ENCODE assay signal across 28 cellular contexts in genomic region chr6:34553146-34553545, GRCh38. TPM values are rescaled to one million over a fixed set of nuclear protein-coding genes. Genes with fewer than 3 reads are reported as not detected.
DNase-seq lines count a peak whose midpoint lies in the region; ATAC-seq, FAIRE-seq and TF ChIP-seq lines count a peak whose summit lies in the region.
"Had no signal": no experiment of that assay in that cellular context is flagged by ENCODE, and none has a peak within 500 bp of the region (broad histone marks: within the 10 kb centered on the region; RNA-seq: fewer than 3 reads in every experiment).

No MANE protein-coding gene starts in this region.

- POLR2A ChIA-PET in A549 (lab: Yijun Ruan, JAX), result no interaction called here
- POLR2A ChIA-PET in PC-3 (lab: Charles Lee; ENCODE audit: unreplicated experiment), result no interaction called here

- H4K20me1 ChIP-seq in PC-3 (ENCODE audit: low read length), result no peaks in the 10 kb centered on the region

- no peak overlapping the region; the same call in 1 of the 2 replicates for H3K9ac ChIP-seq in PC-3 (ENCODE audit: low read length)
- H3K9ac ChIP-seq in kidney (ENCODE audit: low read length in 2 of 2), result no peak overlapping the region

- no peak for TF ChIP-seq EP300 in A549 (IDR thresholded peaks at IDR 0.05)
- TF ChIP-seq EP300 in ovary (IDR thresholded peaks at IDR 0.05), result no peak

- WGBS in A549 (ENCODE audit: missing lambda C conversion rate), result no CpG with 5 or more reads among the region's 4 CpGs
- 75 to 82% (median 82%) methylated on average over 4 of the region's 4 CpGs for WGBS in ovary, 3 donors

- H3K36me3 ChIP-seq in PC-3 (ENCODE audit: low read depth, low read length) (peaks cover 7% of the 10 kb centered on the region), kidney (ENCODE audit: control insufficient read depth in 1 of 2, insufficient read depth in 2 of 2, low read length in 2 of 2) (no peaks in the 10 kb centered on the region), ovary (no peaks in the 10 kb centered on the region)

- TF ChIP-seq POLR2A in A549 (IDR thresholded peaks at IDR 0.05; ENCODE audit: low read length) (no peak), ovary (IDR thresholded peaks at IDR 0.05) (no peak)

- FAIRE-seq in A549 (lab: Jason Lieb, UNC), result no peak
- FAIRE-seq in kidney (lab: Jason Lieb, UNC), result no peak
- FAIRE-seq: A204.1, GM12891 had no signal

- no peaks in the 10 kb centered on the region for H3K36me3 Mint-ChIP-seq in stimulated activated effector memory CD8-positive, alpha-beta T cell treated with anti-CD3 and anti-CD28 coated beads, Interleukin-12 subunit alpha, Interleukin-12 subunit beta, amount 100 ng/mL, for 72 hours
- H3K36me3 Mint-ChIP-seq: CD8-positive, alpha-beta memory T cell had no signal

- no peak overlapping the region for H3K4me3 Mint-ChIP-seq in stimulated activated effector memory CD8-positive, alpha-beta T cell treated with anti-CD3 and anti-CD28 coated beads, Interleukin-12 subunit alpha, Interleukin-12 subunit beta, amount 100 ng/mL, for 72 hours

- H3K27ac ChIP-seq in A549 (peak overlapping the region; percentile 31 to 93; a peak in 5 of 6 replicates), PC-3 (ENCODE audit: low read length) (peak overlapping the region; percentile 42; the same call in 1 of the 2 replicates), kidney (ENCODE audit: low read depth in 2 of 2, low read length in 2 of 2) (no peak overlapping the region), ovary (no peak overlapping the region)
- H3K27ac ChIP-seq: SK-N-MC had no signal

- H3K79me2 ChIP-seq in PC-3 (ENCODE audit: low read length), result peaks cover 63% of the 10 kb centered on the region

- H3K9me3 ChIP-seq in A549, result peaks cover 4% of the 10 kb centered on the region; the same call in 1 of the 3 replicates
- H3K9me3 ChIP-seq in PC-3 (ENCODE audit: low read length), result no peaks in the 10 kb centered on the region
- H3K9me3 ChIP-seq in kidney (ENCODE audit: control insufficient read depth in 1 of 2, low read length in 2 of 2), result peaks cover 0 to under 1% of the 10 kb centered on the region in 2 donors
- H3K9me3 ChIP-seq in ovary, result no peaks in the 10 kb centered on the region

- intact Hi-C loops in PC-3 (cut with micrococcal nuclease) (no loop called here), kidney (cut with DNase I) (no loop called here), ovary (cut with DNase I) (no loop called here)

- H3K27me3 ChIP-seq in PC-3 (ENCODE audit: low read length), result no peaks in the 10 kb centered on the region
- H3K27me3 ChIP-seq in ovary, result no peaks in the 10 kb centered on the region

- no peaks in the 10 kb centered on the region for H3K4me1 Mint-ChIP-seq in stimulated activated effector memory CD8-positive, alpha-beta T cell treated with anti-CD3 and anti-CD28 coated beads, Interleukin-12 subunit alpha, Interleukin-12 subunit beta, amount 100 ng/mL, for 72 hours

- no peaks in the 10 kb centered on the region for H3F3A ChIP-seq in PC-3 (ENCODE audit: low read length, unreplicated experiment)

- H3K4me2 ChIP-seq in A549 (peak overlapping the region; percentile 85), PC-3 (ENCODE audit: low read length) (peak overlapping the region; percentile 85)

- no peak for ATAC-seq in A549
- no peak for ATAC-seq in PC-3
- ATAC-seq in stimulated activated effector memory CD8-positive, alpha-beta T cell treated with anti-CD3 and anti-CD28 coated beads, Interleukin-12 subunit alpha, Interleukin-12 subunit beta, amount 100 ng/mL, for 72 hours, result no peak
- ATAC-seq: HCT116 had no signal

- no peak for DNase-seq in A549 (ENCODE audit: low read depth in 1 of 2, low spot score in 1 of 2)
- DNase-seq in PC-3, result peak; percentile 51
- peak; percentile 46 for DNase-seq in kidney
- no peak for DNase-seq in stimulated activated effector memory CD8-positive, alpha-beta T cell treated with anti-CD3 and anti-CD28 coated beads, Interleukin-12 subunit alpha, Interleukin-12 subunit beta, amount 100 ng/mL, for 72 hours (ENCODE audit: low spot score in 2 of 2)
- no peak for DNase-seq in ovary
- no peak for DNase-seq in stimulated activated CD4-positive, alpha-beta T cell treated with anti-CD3 and anti-CD28 coated beads, Interleukin-1b, Interleukin-23, amount 100 ng/mL, for 48 hours
- no peak for DNase-seq in NOMO-1 treated with DMSO at 0.1 percent for 48 hours (lab: John Stamatoyannopoulos, UW; ENCODE audit: unreplicated experiment)
- DNase-seq: AML-193; C1 segment of cervical spinal cord; CD8-positive, alpha-beta memory T cell; DMS79 treated with DMSO at 0.1 percent for 48 hours; GF-D8; IMR-90; KG1; NCI-H1048; NCI-H1417; NCI-H1694; NCI-H2029 treated with DMSO at 0.1 percent for 48 hours; NCI-H446 treated with DMSO at 0.1 percent for 48 hours; NCI-H526; NCI-H82; NK-92 treated with Interleukin-12 subunit alpha and Interleukin-12 subunit beta, amount 100 ng/mL, for 24 hours; SIG-M5 had no signal

- CTCF ChIA-PET in A549 (lab: Yijun Ruan, JAX), result no interaction called here
- CTCF ChIA-PET in PC-3 (lab: Charles Lee), result no interaction called here

- H3K4me1 ChIP-seq in A549 (peaks cover 58% of the 10 kb centered on the region), PC-3 (ENCODE audit: insufficient read depth, low read length) (peaks cover 52% of the 10 kb centered on the region), kidney (ENCODE audit: control insufficient read depth in 1 of 2, insufficient read depth in 1 of 2, low read depth in 1 of 2, low read length in 2 of 2) (no peaks in the 10 kb centered on the region), ovary (ENCODE audit: insufficient read depth) (no peaks in the 10 kb centered on the region)

- BruUV-seq in PC-3 (replicated peaks; lab: Mats Ljungman, UMichigan), result no TSS peak

- no peaks in the 10 kb centered on the region for H3K9me3 Mint-ChIP-seq in stimulated activated effector memory CD8-positive, alpha-beta T cell treated with anti-CD3 and anti-CD28 coated beads, Interleukin-12 subunit alpha, Interleukin-12 subunit beta, amount 100 ng/mL, for 72 hours

- H3K27ac Mint-ChIP-seq in stimulated activated effector memory CD8-positive, alpha-beta T cell treated with anti-CD3 and anti-CD28 coated beads, Interleukin-12 subunit alpha, Interleukin-12 subunit beta, amount 100 ng/mL, for 72 hours, result peak overlapping the region; percentile 40

- H2AFZ ChIP-seq in PC-3 (ENCODE audit: low read length), result no peak overlapping the region

- H3K9me2 ChIP-seq in PC-3 (replicated peaks; ENCODE audit: low read length), result no peaks in the 10 kb centered on the region

- H3K4me3 ChIP-seq in A549 (no peak overlapping the region), PC-3 (ENCODE audit: low read length) (peak overlapping the region; percentile 73; the same call in 1 of the 2 replicates), kidney (ENCODE audit: low read length in 2 of 2) (no peak overlapping the region), ovary (no peak overlapping the region)
- H3K4me3 ChIP-seq: SK-N-MC had no signal

- TF ChIP-seq CTCF in A549 (IDR thresholded peaks at IDR 0.05) (no peak), PC-3 (conservative IDR thresholded peaks at IDR 0.05; ENCODE audit: low read depth, low read length) (no peak), kidney (IDR thresholded peaks at IDR 0.05; ENCODE audit: borderline replicate concordance, extremely low read depth, insufficient read depth) (no peak), ovary (IDR thresholded peaks at IDR 0.05) (no peak)

- no peak for TF ChIP-seq RAD21 in A549 (conservative IDR thresholded peaks at IDR 0.05 in 1 of 2, IDR thresholded peaks at IDR 0.05 in 1 of 2)

TF ChIP-seq in A549, 52 proteins besides CTCF, POLR2A, EP300 and RAD21 (continues in another document):
- no peak for TF ChIP-seq BCL3 (IDR thresholded peaks at IDR 0.05)
- no peak for TF ChIP-seq KDM5A (IDR thresholded peaks at IDR 0.05)
- no peak for TF ChIP-seq TP53 (CRISPR knock-in tag; IDR thresholded peaks at IDR 0.05)
- no peak for TF ChIP-seq FOSB (CRISPR knock-in tag; IDR thresholded peaks at IDR 0.05)
- TF ChIP-seq POLR2AphosphoS2 (conservative IDR thresholded peaks at IDR 0.05; ENCODE audit: low read length), result no peak
- TF ChIP-seq RNF2 (IDR thresholded peaks at IDR 0.05; ENCODE audit: borderline replicate concordance, low read depth), result no peak
- TF ChIP-seq ZC3H11A (IDR thresholded peaks at IDR 0.05), result no peak
- TF ChIP-seq ATOH8 (CRISPR knock-in tag; IDR thresholded peaks at IDR 0.05; ENCODE audit: low read depth), result no peak

RNA-seq across cellular contexts. Expression of gene SPDEF, which starts 3.0 kb away (rescaled TPM):
- polyA plus RNA-seq in A549 (2011; rRNA removed) (5.4 and 6.2 TPM in 2 replicates), A549 (2017; fragmentation: RNase III; extraction: RNeasy Plus Mini Kit Qiagen cat#74134 plus additional on column Dnase treatment) (2.2 to 4.3 TPM (median 3.7 TPM) in 3 replicates), kidney (ENCODE audit: insufficient read depth, low read depth, low replicate concordance) (not detected), ovary (under 1 TPM in 1 of 2 donors, not detected in 1; 0.11 TPM)
- polyA plus RNA-seq in A549 (2012; cell fraction: cytosol; rRNA removed), result 4.3 and 6.3 TPM in 2 replicates
- polyA plus RNA-seq in A549 (2012; cell fraction: nucleus; rRNA removed), result 4.7 and 7.5 TPM in 2 replicates
- 4.3 and 7.2 TPM in 2 replicates for polyA minus RNA-seq in A549 (2011; rRNA and poly(A)+ RNA removed)
- total RNA-seq in PC-3 (2014; rRNA removed) (190 and 205 TPM in 2 replicates), kidney (0.19 TPM), ovary (1 to 10 TPM in 1 of 7 donors, under 1 TPM in 4, not detected in 2; 0.24 to 1.6 (median 0.69) TPM)
- total RNA-seq: CD8-positive, alpha-beta memory T cell; H4; IMR-90 had no signal
- polyA plus RNA-seq: CD8-positive, alpha-beta memory T cell had no signal

Comparison
In these comparisons a context has a peak if more than half of its experiments do, and no peak if none do; other contexts are left out.
1. DNase-seq: peak in PC-3 (single experiment) and kidney (single experiment); none in A549 (0 of 2), stimulated activated effector memory CD8-positive, alpha-beta T cell treated with anti-CD3 and anti-CD28 coated beads, Interleukin-12 subunit alpha, Interleukin-12 subunit beta, amount 100 ng/mL, for 72 hours (0 of 2), ovary (0 of 5), stimulated activated CD4-positive, alpha-beta T cell treated with anti-CD3 and anti-CD28 coated beads, Interleukin-1b, Interleukin-23, amount 100 ng/mL, for 48 hours (single experiment) and NOMO-1 treated with DMSO at 0.1 percent for 48 hours (single experiment).
2. H3K27ac ChIP-seq: peak in A549 (2 of 2) and PC-3 (single experiment); none in kidney (0 of 2) and ovary (0 of 2).
3. RNA of gene SPDEF, which starts 3.0 kb away (total RNA-seq): 190 to 205 TPM in PC-3; 0.24 to 1.6 TPM in ovary and 0.19 TPM in kidney (single experiment); every median in the first group is over 10 times any median in the second.